Comparison of ENCODE assay signal across 1 cellular context in the genomic region with DNA sequence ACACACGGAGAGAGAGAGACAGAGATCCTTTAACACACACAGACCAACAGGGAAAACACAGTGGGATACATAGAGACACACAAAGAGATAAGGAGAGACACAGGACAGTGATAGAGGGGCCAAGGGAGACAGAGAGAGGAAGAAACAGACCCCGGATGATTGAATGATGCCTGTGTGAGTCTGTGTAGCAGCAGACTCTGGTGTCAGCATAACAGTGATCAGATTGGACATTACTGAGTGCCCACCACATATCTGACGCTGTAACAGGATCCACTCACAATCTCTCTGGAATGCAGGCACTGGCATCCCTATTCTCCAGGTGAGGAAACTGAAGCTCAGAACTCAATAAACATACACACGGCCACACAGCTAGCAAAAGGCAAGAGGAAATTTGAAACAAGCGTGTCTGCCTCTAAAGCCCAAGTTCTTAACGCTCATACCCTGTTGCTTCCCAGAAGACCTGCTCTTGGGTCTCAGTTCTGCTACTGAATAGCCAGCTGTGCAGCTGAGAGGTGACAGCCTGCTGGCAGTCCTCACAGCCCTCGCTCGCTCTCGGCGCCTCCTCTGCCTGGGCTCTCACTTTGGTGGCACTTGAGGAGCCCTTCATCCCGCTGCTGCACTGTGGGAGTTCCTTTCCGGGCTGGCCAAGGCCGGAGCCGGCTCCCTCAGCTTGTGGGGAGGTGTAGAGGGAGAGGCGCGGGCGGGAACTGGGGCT.
TF ChIP-seq lines count a peak whose summit lies in the region.

No MANE protein-coding gene starts in this region.

TF ChIP-seq in neural cell, 6 proteins besides CTCF, POLR2A, EP300 and RAD21 (continued from another document):
- TF ChIP-seq SMC3 (conservative IDR thresholded peaks at IDR 0.05; ENCODE audit: poor library complexity), result no peak
- TF ChIP-seq REST (IDR thresholded peaks at IDR 0.05; ENCODE audit: borderline replicate concordance), result no peak
